ENCODE assay signal across 8 cellular contexts in genomic region chr17:47649972-47650524, GRCh38.
DNase-seq lines count a peak whose midpoint lies in the region; ATAC-seq and TF ChIP-seq lines count a peak whose summit lies in the region.

No MANE protein-coding gene starts in this region.

- H3K36me3 ChIP-seq in iPS-15b (ENCODE audit: control insufficient read depth, insufficient read depth, low read length) = peaks cover 27% of the 10 kb centered on the region

- H3K27me3 Mint-ChIP-seq in activated naive CD4-positive, alpha-beta T cell treated with anti-CD3 and anti-CD28 coated beads, Interleukin-2, amount 50 U/mL, for 24 hours = no peaks in the 10 kb centered on the region

- peak; percentile 11 for ATAC-seq in stimulated activated effector memory CD8-positive, alpha-beta T cell treated with anti-CD3 and anti-CD28 coated beads, Interleukin-12 subunit alpha, Interleukin-12 subunit beta, amount 100 ng/mL, for 72 hours
- ATAC-seq in HG03354 (IDR thresholded peaks at IDR 0.05; ENCODE audit: poor library complexity, severe bottlenecking, unreplicated experiment) = no peak

- H3K9me3 Mint-ChIP-seq in activated naive CD4-positive, alpha-beta T cell treated with anti-CD3 and anti-CD28 coated beads, Interleukin-2, amount 50 U/mL, for 24 hours = no peaks in the 10 kb centered on the region
- H3K9me3 Mint-ChIP-seq in stimulated activated effector memory CD8-positive, alpha-beta T cell treated with anti-CD3 and anti-CD28 coated beads, Interleukin-12 subunit alpha, Interleukin-12 subunit beta, amount 100 ng/mL, for 72 hours = no peaks in the 10 kb centered on the region

- TF ChIP-seq EP300 in Ishikawa (IDR thresholded peaks at IDR 0.05; ENCODE audit: borderline replicate concordance) = 0 out of 2 replicates have a peak, but pooled peaks have one; percentile 35

- peaks cover 53% of the 10 kb centered on the region for H3K4me1 Mint-ChIP-seq in activated naive CD4-positive, alpha-beta T cell treated with anti-CD3 and anti-CD28 coated beads, Interleukin-2, amount 50 U/mL, for 24 hours
- peaks cover 45% of the 10 kb centered on the region for H3K4me1 Mint-ChIP-seq in stimulated activated effector memory CD8-positive, alpha-beta T cell treated with anti-CD3 and anti-CD28 coated beads, Interleukin-12 subunit alpha, Interleukin-12 subunit beta, amount 100 ng/mL, for 72 hours

- DNase-seq in NCI-H1092 treated with DMSO at 0.1 percent for 48 hours (lab: John Stamatoyannopoulos, UW) = peak; percentile 85
- DNase-seq in NCI-H1092 (lab: John Stamatoyannopoulos, UW) = no peak
- no peak for DNase-seq in stimulated activated effector memory CD8-positive, alpha-beta T cell treated with anti-CD3 and anti-CD28 coated beads, Interleukin-12 subunit alpha, Interleukin-12 subunit beta, amount 100 ng/mL, for 72 hours (ENCODE audit: low spot score in 2 of 2)
- no peak for DNase-seq in AG08395 (ENCODE audit: low spot score)

- no peaks in the 10 kb centered on the region for H3K9me3 ChIP-seq in iPS-15b (ENCODE audit: control insufficient read depth, insufficient read depth, low read length)

- no peaks in the 10 kb centered on the region for H3K27me3 ChIP-seq in iPS-15b (ENCODE audit: control insufficient read depth, insufficient read depth, low read length)

- TF ChIP-seq RAD21 in Ishikawa (IDR thresholded peaks at IDR 0.05; ENCODE audit: low read depth) = no peak

- peak overlapping the region; percentile 98 for H3K4me3 Mint-ChIP-seq in activated naive CD4-positive, alpha-beta T cell treated with anti-CD3 and anti-CD28 coated beads, Interleukin-2, amount 50 U/mL, for 24 hours
- peak overlapping the region; percentile 84 for H3K4me3 Mint-ChIP-seq in stimulated activated effector memory CD8-positive, alpha-beta T cell treated with anti-CD3 and anti-CD28 coated beads, Interleukin-12 subunit alpha, Interleukin-12 subunit beta, amount 100 ng/mL, for 72 hours

- peak overlapping the region; percentile 92 for H3K4me3 ChIP-seq in iPS-15b (ENCODE audit: low read depth, low read length)

- H3K36me3 Mint-ChIP-seq in activated naive CD4-positive, alpha-beta T cell treated with anti-CD3 and anti-CD28 coated beads, Interleukin-2, amount 50 U/mL, for 24 hours = peaks cover 29% of the 10 kb centered on the region
- peaks cover 63% of the 10 kb centered on the region for H3K36me3 Mint-ChIP-seq in stimulated activated effector memory CD8-positive, alpha-beta T cell treated with anti-CD3 and anti-CD28 coated beads, Interleukin-12 subunit alpha, Interleukin-12 subunit beta, amount 100 ng/mL, for 72 hours

- H3K9ac ChIP-seq in iPS-15b (ENCODE audit: low read depth, low read length) = peak overlapping the region; percentile 40

- peak overlapping the region; percentile 99 for H3K27ac Mint-ChIP-seq in activated naive CD4-positive, alpha-beta T cell treated with anti-CD3 and anti-CD28 coated beads, Interleukin-2, amount 50 U/mL, for 24 hours
- H3K27ac Mint-ChIP-seq in stimulated activated effector memory CD8-positive, alpha-beta T cell treated with anti-CD3 and anti-CD28 coated beads, Interleukin-12 subunit alpha, Interleukin-12 subunit beta, amount 100 ng/mL, for 72 hours = peak overlapping the region; percentile 94

- H3K4me1 ChIP-seq in iPS-15b (ENCODE audit: control insufficient read depth, insufficient read depth, low read length) = peaks cover 13% of the 10 kb centered on the region

TF ChIP-seq in Ishikawa, 13 proteins besides CTCF, POLR2A, EP300 and RAD21:
- no peak for TF ChIP-seq TEAD4 (IDR thresholded peaks at IDR 0.05)
- TF ChIP-seq YY1 (IDR thresholded peaks at IDR 0.05; ENCODE audit: low read depth) = peak; percentile 68; the same call in 1 of the 2 replicates
- peak; percentile 80; the same call in 1 of the 2 replicates for TF ChIP-seq ZBTB7A (IDR thresholded peaks at IDR 0.05; ENCODE audit: low read depth)
- no peak for TF ChIP-seq TCF12 (IDR thresholded peaks at IDR 0.05; ENCODE audit: low read depth)
